8 cellular contexts compared by ENCODE assay signal in the genomic region with DNA sequence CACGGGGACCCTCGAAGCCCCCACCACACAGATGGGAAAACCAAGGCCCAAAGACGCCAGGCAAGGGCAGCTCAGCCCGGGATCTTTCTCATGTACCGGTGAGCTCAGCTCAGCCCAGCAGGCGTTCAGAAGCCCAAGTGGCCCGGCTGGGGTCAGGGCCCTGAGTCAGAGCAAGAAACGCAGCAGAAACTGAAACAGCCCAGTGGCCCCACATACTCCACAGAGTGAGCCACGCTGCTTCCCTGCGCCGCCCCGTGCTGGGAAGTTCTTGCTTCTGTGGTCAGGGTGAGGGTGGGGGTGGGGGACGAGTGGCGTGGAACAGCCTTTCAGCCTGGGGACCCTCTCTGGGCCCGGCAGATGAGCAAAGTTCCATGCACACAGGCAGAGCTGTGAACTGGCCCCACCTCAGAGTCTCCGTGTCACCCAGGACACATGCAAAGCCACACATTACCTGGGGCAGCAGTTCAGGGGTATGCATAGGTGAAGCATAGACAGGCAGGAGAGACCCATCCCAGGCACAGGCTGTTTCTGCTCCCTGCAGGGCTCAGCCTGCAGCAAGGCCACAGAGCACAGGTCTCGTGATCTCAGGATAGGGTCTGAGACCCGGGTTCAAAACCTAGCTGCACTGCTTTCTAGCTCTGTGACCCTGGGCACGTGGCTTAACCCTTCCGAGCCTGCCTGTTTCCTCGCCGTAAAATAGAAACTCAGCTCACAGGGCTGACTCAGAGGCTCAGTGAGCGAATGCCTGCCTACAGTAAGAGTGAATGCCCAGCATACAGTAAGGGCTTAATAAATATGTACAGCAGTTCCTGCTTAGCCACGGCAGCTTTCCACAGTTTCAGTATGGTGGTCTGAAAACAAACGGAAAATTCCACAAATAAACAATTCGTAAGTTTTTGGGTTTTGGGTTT. TPM values are rescaled to one million over a fixed set of nuclear protein-coding genes. Genes with fewer than 3 reads are reported as not detected.
DNase-seq lines count a peak whose midpoint lies in the region; ATAC-seq and TF ChIP-seq lines count a peak whose summit lies in the region.

No MANE protein-coding gene starts in this region.

- ATAC-seq in GM21447 (IDR thresholded peaks at IDR 0.05; ENCODE audit: unreplicated experiment) (peak; percentile 85), HG03575 (IDR thresholded peaks at IDR 0.05; ENCODE audit: extremely low read depth, insufficient number of reproducible peaks, low FRiP score, unreplicated experiment) (peak; percentile 63), left ventricle myocardium superior (no peak)
- ATAC-seq in activated T-helper 17 cell treated with anti-CD3 and anti-CD28 coated beads, Interleukin-2, amount 50 U/mL, for 72 hours (replicated peaks), result peak; percentile 93

- 46 to 74% methylated on average over 14 to 18 of the region's 26 CpGs for WGBS in esophagus squamous epithelium, 2 donors

- no peaks in the 10 kb centered on the region for H3K36me3 Mint-ChIP-seq in activated T-helper 17 cell treated with anti-CD3 and anti-CD28 coated beads, Interleukin-2, amount 50 U/mL, for 72 hours (ENCODE audit: low read depth)

- no peaks in the 10 kb centered on the region for H3K9me3 ChIP-seq in esophagus squamous epithelium

- DNase-seq in GDM1 (lab: John Stamatoyannopoulos, UW) (peak; percentile 53), non-pigmented ciliary epithelial cell (ENCODE audit: low read depth) (peak; percentile 51), esophagus squamous epithelium (lab: John Stamatoyannopoulos, UW) (no peak), amniotic stem cell (lab: John Stamatoyannopoulos, UW) (no peak), left ventricle myocardium superior (no peak)

- no peaks in the 10 kb centered on the region for H3K27me3 Mint-ChIP-seq in activated T-helper 17 cell treated with anti-CD3 and anti-CD28 coated beads, Interleukin-2, amount 50 U/mL, for 72 hours

- H3K4me3 ChIP-seq in esophagus squamous epithelium, result peak overlapping the region in 1 of 4 donors; percentile 34

- H3K4me3 Mint-ChIP-seq in activated T-helper 17 cell treated with anti-CD3 and anti-CD28 coated beads, Interleukin-2, amount 50 U/mL, for 72 hours, result peak overlapping the region; percentile 60

- TF ChIP-seq CTCF in esophagus squamous epithelium (IDR thresholded peaks at IDR 0.05), result no peak

- peaks cover 68 to 80% (median 70%) of the 10 kb centered on the region in 3 donors for H3K4me1 ChIP-seq in esophagus squamous epithelium

- TF ChIP-seq POLR2A in esophagus squamous epithelium (IDR thresholded peaks at IDR 0.05), result no peak

- H3K36me3 ChIP-seq in esophagus squamous epithelium, result peaks cover 0 to 6% (median 0%) of the 10 kb centered on the region in 3 donors

- intact Hi-C loops in esophagus squamous epithelium (cut with DNase I), result no loop called here
- intact Hi-C loops in left ventricle myocardium superior (cut with micrococcal nuclease), result no loop called here

- H3K4me1 Mint-ChIP-seq in activated T-helper 17 cell treated with anti-CD3 and anti-CD28 coated beads, Interleukin-2, amount 50 U/mL, for 72 hours, result peaks cover 9% of the 10 kb centered on the region

- no peaks in the 10 kb centered on the region for H3K9me3 Mint-ChIP-seq in activated T-helper 17 cell treated with anti-CD3 and anti-CD28 coated beads, Interleukin-2, amount 50 U/mL, for 72 hours

- H3K27ac Mint-ChIP-seq in activated T-helper 17 cell treated with anti-CD3 and anti-CD28 coated beads, Interleukin-2, amount 50 U/mL, for 72 hours, result no peak overlapping the region

- no peaks in the 10 kb centered on the region for H3K27me3 ChIP-seq in esophagus squamous epithelium

- peak overlapping the region in 2 of 4 donors; percentile 18 to 51 for H3K27ac ChIP-seq in esophagus squamous epithelium

RNA-seq across cellular contexts. Expression of gene NCOR2, which starts 21.6 kb away (rescaled TPM):
- total RNA-seq in activated T-helper 17 cell treated with anti-CD3 and anti-CD28 coated beads, Interleukin-2, amount 50 U/mL, for 72 hours, result 10 to 100 TPM; 72.8 to 87.8 TPM
- total RNA-seq in esophagus squamous epithelium, result 10 to 100 TPM; 17.7 to 84.1 (median 45.6) TPM
- total RNA-seq in left ventricle myocardium superior, result 142 TPM

Comparison
In these comparisons a context has a peak if more than half of its experiments do, and no peak if none do; other contexts are left out.
1. DNase-seq: peak in GDM1 (single experiment) and non-pigmented ciliary epithelial cell (single experiment); none in esophagus squamous epithelium (single experiment), amniotic stem cell (single experiment) and left ventricle myocardium superior (single experiment).